ENCODE assay signal across 25 cellular contexts in the genomic region with DNA sequence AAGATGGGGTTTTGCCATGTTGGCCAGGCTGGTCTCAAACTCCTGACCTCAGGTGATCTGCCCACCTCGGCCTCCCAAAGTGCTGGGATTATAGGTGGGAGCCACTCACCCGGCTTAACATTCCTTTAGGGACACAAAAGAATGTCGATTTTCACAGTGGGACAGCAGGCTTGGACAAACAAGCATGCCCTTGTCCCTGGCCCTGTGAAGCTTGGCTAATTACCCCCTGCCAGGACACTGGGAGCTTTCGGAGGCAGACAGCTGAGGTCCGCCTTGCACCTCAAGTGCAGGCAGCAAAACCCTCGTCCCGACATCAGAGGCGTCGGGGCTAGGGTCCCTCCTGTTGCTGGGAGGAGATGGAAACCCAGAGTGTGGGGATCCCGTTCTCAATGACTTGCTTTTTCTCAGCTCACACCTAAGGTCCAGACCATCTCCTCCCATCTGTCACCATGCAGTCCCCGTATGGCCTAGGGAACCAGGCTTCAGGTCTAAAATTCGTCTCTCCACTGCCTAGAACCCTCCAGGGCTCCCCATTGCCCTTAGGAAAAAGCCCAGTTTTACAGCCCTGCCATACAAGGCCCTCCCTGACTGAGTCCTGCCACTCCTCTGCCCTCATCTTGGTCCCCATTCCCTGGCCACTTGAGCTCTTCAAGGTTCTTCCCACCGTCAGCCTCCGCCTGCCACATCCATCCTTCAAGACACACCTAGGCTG. TPM values are rescaled to one million over a fixed set of nuclear protein-coding genes. Genes with fewer than 3 reads are reported as not detected.
DNase-seq lines count a peak whose midpoint lies in the region; ATAC-seq, FAIRE-seq and TF ChIP-seq lines count a peak whose summit lies in the region.
"Had no signal": no experiment of that assay in that cellular context is flagged by ENCODE, and none has a peak within 500 bp of the region (broad histone marks: within the 10 kb centered on the region; RNA-seq: fewer than 3 reads in every experiment).

No MANE protein-coding gene starts in this region.

- TF ChIP-seq RAD21 in H1 (IDR thresholded peaks at IDR 0.05 in 1 of 2, conservative IDR thresholded peaks at IDR 0.05 in 1 of 2; ENCODE audit: low read depth in 2 of 2, low read length in 2 of 2): no peak

- DNase-seq in GM23338 (ENCODE audit: low spot score) (peak; percentile 68), NCI-H146 (lab: John Stamatoyannopoulos, UW) (peak; percentile 75), H1 (ENCODE audit: low read depth in 1 of 2, low spot score in 2 of 2) (no peak), progenitor cell of endocrine pancreas (ENCODE audit: low spot score, unreplicated experiment) (no peak), SW480 (ENCODE audit: low spot score) (no peak), DMS114 treated with DMSO at 0.1 percent for 48 hours (lab: John Stamatoyannopoulos, UW; ENCODE audit: unreplicated experiment) (no peak), UCSD-AML1 (lab: John Stamatoyannopoulos, UW; ENCODE audit: unreplicated experiment) (no peak)
- DNase-seq: activated CD4-positive, alpha-beta T cell treated with anti-CD3 and anti-CD28 coated beads for 1 hour; activated gamma-delta T cell treated with Interleukin-2 at 50 U/mL for 16 hours; activated T-cell treated with anti-CD3 and anti-CD28 coated beads, Interleukin-2, amount 50 U/mL, for 1 hour; dermis blood vessel endothelial cell; GDM1; KG1; left colon; MV-4-11; naive thymus-derived CD8-positive, alpha-beta T cell; NCI-H187; NCI-H345; PC-3; SHP77; testis had no signal

- peaks cover 12% of the 10 kb centered on the region for H3K27me3 Mint-ChIP-seq in GM23338 (ENCODE audit: insufficient read depth, low read depth, poor library complexity)
- peaks cover 25% of the 10 kb centered on the region for H3K27me3 Mint-ChIP-seq in progenitor cell of endocrine pancreas

- peak overlapping the region; percentile 95; the same call in 1 of the 2 replicates for H2BK20ac ChIP-seq in H1 (ENCODE audit: low read length)

- H3K36me3 ChIP-seq in GM23338 (ENCODE audit: insufficient read depth) (no peaks in the 10 kb centered on the region), H1 (ENCODE audit: control insufficient read depth in 2 of 4, insufficient read depth in 4 of 4, low read length in 3 of 4) (no peaks in the 10 kb centered on the region)
- H3K36me3 ChIP-seq: prostate gland had no signal

- H2BK5ac ChIP-seq in H1 (ENCODE audit: low read depth, low read length): peak overlapping the region; percentile 75; the same call in 1 of the 2 replicates

- no peak overlapping the region for H2BK120ac ChIP-seq in H1 (replicated peaks; ENCODE audit: low read depth, low read length)

- ATAC-seq in GM23338: peak; percentile 58
- no peak for ATAC-seq in GM18870 (IDR thresholded peaks at IDR 0.05; ENCODE audit: unreplicated experiment)
- ATAC-seq: left colon; naive thymus-derived CD8-positive, alpha-beta T cell; PC-3 had no signal

- H3K4me1 ChIP-seq in GM23338 (ENCODE audit: insufficient read depth) (peaks cover 16% of the 10 kb centered on the region), H1 (replicated peaks in 1 of 4; ENCODE audit: control insufficient read depth in 3 of 4, insufficient read depth in 4 of 4, low read length in 3 of 4) (peaks cover 4 to 28% (median 10%) of the 10 kb centered on the region in 4 experiments)
- H3K4me1 ChIP-seq: prostate gland had no signal

- H3K79me2 ChIP-seq in GM23338 (replicated peaks; ENCODE audit: insufficient read depth): no peaks in the 10 kb centered on the region
- H3K79me2 ChIP-seq in H1 (ENCODE audit: control insufficient read depth in 1 of 2, insufficient read depth in 2 of 2, low read length in 2 of 2): no peaks in the 10 kb centered on the region

- POLR2A ChIA-PET in H1 (lab: Charles Lee; ENCODE audit: partially characterized antibody): interaction anchor here (0.7 to 4.4 kb wide), 6 partner anchors 8 to 107 kb away, joined by 3 to 32 read pairs (median 3); no protein-coding TSS in a partner anchor

- H3K9me3 Mint-ChIP-seq in GM23338 (no peaks in the 10 kb centered on the region), progenitor cell of endocrine pancreas (ENCODE audit: low read depth) (no peaks in the 10 kb centered on the region)
- H3K9me3 Mint-ChIP-seq: CD14-positive monocyte; mesothelial cell of epicardium; naive thymus-derived CD8-positive, alpha-beta T cell had no signal

- peak overlapping the region; percentile 72; the same call in 1 of the 2 replicates for H2BK15ac ChIP-seq in H1 (ENCODE audit: low read length)

- no peaks in the 10 kb centered on the region for H3K9me2 ChIP-seq in GM23338 (ENCODE audit: insufficient read depth)

- H4K91ac ChIP-seq in H1 (replicated peaks; ENCODE audit: insufficient read length, low read length): peak overlapping the region; percentile 50

- peak overlapping the region; percentile 54 for H4K8ac ChIP-seq in H1 (ENCODE audit: extremely low read depth, insufficient read depth, low read length)

- no peak overlapping the region for H3K56ac ChIP-seq in H1 (replicated peaks; ENCODE audit: insufficient read length, low read depth, low read length)

- no peak overlapping the region for H3K9ac ChIP-seq in H1 (replicated peaks in 1 of 4; ENCODE audit: extremely low read depth in 1 of 4, low read depth in 3 of 4, low read length in 3 of 4)

- H4K5ac ChIP-seq in H1 (ENCODE audit: insufficient read length, low read depth, low read length): peak overlapping the region; percentile 40

- peak overlapping the region; percentile 48; the same call in 1 of the 2 replicates for H3K18ac ChIP-seq in H1 (ENCODE audit: extremely low read depth, low read length)

- H3K23ac ChIP-seq in H1 (ENCODE audit: insufficient read length): no peak overlapping the region

- H3K27ac ChIP-seq in GM23338 (ENCODE audit: low read depth): no peak overlapping the region
- H3K27ac ChIP-seq in H1 (ENCODE audit: low read depth, low read length): no peak overlapping the region
- H3K27ac ChIP-seq: prostate gland, testis had no signal

- TF ChIP-seq CTCF in GM23338 (conservative IDR thresholded peaks at IDR 0.05; ENCODE audit: low read depth in 2 of 2) (no peak), H1 (IDR thresholded peaks at IDR 0.05; ENCODE audit: control extremely low read depth in 1 of 3, insufficient read depth in 1 of 3, low read depth in 1 of 3, low read length in 3 of 3) (no peak), progenitor cell of endocrine pancreas (IDR thresholded peaks at IDR 0.05; ENCODE audit: unreplicated experiment) (no peak)

- CTCF ChIA-PET in H1 (lab: Charles Lee; ENCODE audit: partially characterized antibody): interaction anchor here (0.7 to 6.4 kb wide), 10 partner anchors 8 to 381 kb away, joined by 3 to 47 read pairs (median 4); no protein-coding TSS in a partner anchor

- no peaks in the 10 kb centered on the region for H3K27me3 ChIP-seq in GM23338 (ENCODE audit: insufficient read depth)
- no peaks in the 10 kb centered on the region for H3K27me3 ChIP-seq in H1 (replicated peaks in 1 of 4; ENCODE audit: control insufficient read depth in 3 of 4, extremely low read depth in 1 of 4, insufficient read depth in 3 of 4, low read length in 3 of 4)
- H3K27me3 ChIP-seq: testis had no signal

- H3K4me1 Mint-ChIP-seq in GM23338 (peaks cover 35% of the 10 kb centered on the region), progenitor cell of endocrine pancreas (ENCODE audit: low read depth) (peaks cover 9% of the 10 kb centered on the region)

- H2BK12ac ChIP-seq in H1 (ENCODE audit: low read depth, low read length): peak overlapping the region; percentile 90; the same call in 1 of the 2 replicates

- H3K23me2 ChIP-seq in H1 (ENCODE audit: low read depth, low read length): peaks cover 2% of the 10 kb centered on the region; the same call in 1 of the 2 replicates

- 67% methylated on average over 14 of the region's 14 CpGs; no CpG with 5 or more reads in 1 of the 2 experiments for WGBS in H1 (ENCODE audit: extremely low coverage in 1 of 2, insufficient coverage in 1 of 2, insufficient read length in 1 of 2, insufficient replicate concordance in 2 of 2, low coverage in 1 of 2, low lambda C conversion rate in 2 of 2, missing lambda C conversion rate in 1 of 2), 2 experiments

- TF ChIP-seq POLR2A in H1 (IDR thresholded peaks at IDR 0.05; ENCODE audit: control extremely low read depth in 1 of 2, low read depth in 2 of 2, low read length in 2 of 2): no peak

- no peaks in the 10 kb centered on the region for H3K79me1 ChIP-seq in H1 (ENCODE audit: low read depth, low read length)

- H3K9me3 ChIP-seq in H1 (ENCODE audit: insufficient read depth in 2 of 2, low read depth in 1 of 2, low read length in 1 of 2): no peaks in the 10 kb centered on the region
- H3K9me3 ChIP-seq: prostate gland, testis had no signal

- H2AFZ ChIP-seq in GM23338 (no peak overlapping the region), H1 (ENCODE audit: low read length) (no peak overlapping the region)

- H3F3A ChIP-seq in GM23338 (replicated peaks; ENCODE audit: low read depth): peaks cover 7% of the 10 kb centered on the region; the same call in 1 of the 2 replicates

- FAIRE-seq in H1 (lab: Jason Lieb, UNC): no peak

- no peak overlapping the region for H3K4me3 ChIP-seq in GM23338
- H3K4me3 ChIP-seq in H1 (ENCODE audit: extremely low read depth in 1 of 4, insufficient read depth in 2 of 4, low read depth in 3 of 4, low read length in 4 of 4): no peak overlapping the region
- H3K4me3 ChIP-seq: prostate gland, testis had no signal

- H3K27ac Mint-ChIP-seq in GM23338: no peak overlapping the region
- H3K27ac Mint-ChIP-seq in progenitor cell of endocrine pancreas: peak overlapping the region; percentile 45
- H3K27ac Mint-ChIP-seq: mesothelial cell of epicardium; naive thymus-derived CD8-positive, alpha-beta T cell had no signal

- TF ChIP-seq EP300 in H1 (IDR thresholded peaks at IDR 0.05; ENCODE audit: borderline replicate concordance in 1 of 2, low read depth in 2 of 2, low read length in 2 of 2): no peak

- H2AK5ac ChIP-seq in H1 (ENCODE audit: low read depth, low read length): peak overlapping the region; percentile 54; the same call in 1 of the 2 replicates

- no peak overlapping the region for H3K4me2 ChIP-seq in GM23338
- H3K4me2 ChIP-seq in H1 (ENCODE audit: insufficient read depth in 1 of 2, low read depth in 2 of 2, low read length in 2 of 2): 0 out of 4 replicates have a peak overlapping the region, but pooled peaks of 1 of the 2 experiments have one; percentile 6

- no peak overlapping the region for H3K14ac ChIP-seq in H1 (ENCODE audit: insufficient read length)

- H3K36me3 Mint-ChIP-seq in GM23338 (ENCODE audit: low read depth): no peaks in the 10 kb centered on the region
- H3K36me3 Mint-ChIP-seq in progenitor cell of endocrine pancreas (ENCODE audit: insufficient read depth): no peaks in the 10 kb centered on the region
- H3K36me3 Mint-ChIP-seq: CD14-positive monocyte, mesothelial cell of epicardium had no signal

- no peaks in the 10 kb centered on the region for H4K20me1 ChIP-seq in GM23338 (replicated peaks; ENCODE audit: insufficient read depth)
- no peaks in the 10 kb centered on the region for H4K20me1 ChIP-seq in H1 (replicated peaks in 1 of 2; ENCODE audit: control insufficient read depth in 1 of 2, insufficient read depth in 2 of 2, low read length in 2 of 2)

- H3K4me3 Mint-ChIP-seq in GM23338: no peak overlapping the region
- H3K4me3 Mint-ChIP-seq in progenitor cell of endocrine pancreas (ENCODE audit: low read depth): no peak overlapping the region
- H3K4me3 Mint-ChIP-seq: CD14-positive monocyte; mesothelial cell of epicardium; naive thymus-derived CD8-positive, alpha-beta T cell had no signal

- H3K4ac ChIP-seq in H1 (replicated peaks; ENCODE audit: insufficient read length, low read depth, low read length): peak overlapping the region; percentile 89

RNA-seq across cellular contexts. Expression of a gene that starts 6.3 kb away (rescaled TPM):
- 45.2 and 51.9 TPM in 2 replicates for total RNA-seq in GM23338 (2014; rRNA removed; shearing (Covaris generic))
- polyA plus RNA-seq in GM23338 (2016; fragmentation: Nextera tagmentation; extraction: Ambion mirVana) (7.2 and 8.1 TPM in 2 replicates), H1 (2011; rRNA removed) (8.3 and 13.3 TPM in 2 replicates)
- total RNA-seq in H1 (2021; fragmentation: NEBNext Ultra II Directional; extraction: Animal tissue kit (Norgen Biotek cat#: 25700)): 39.8 and 41.5 TPM in 2 replicates
- polyA plus RNA-seq in H1 (2011; cell fraction: cytosol; rRNA removed): 11.5 TPM
- 16.9 TPM for polyA plus RNA-seq in H1 (2011; cell fraction: nucleus; rRNA removed)
- polyA plus RNA-seq in H1 (2012, experiment 1 of 2): 20.3 to 37.3 TPM (median 30.6 TPM) in 4 replicates
- 19.9 TPM for polyA plus RNA-seq in H1 (2012, experiment 2 of 2)
- polyA plus RNA-seq in H1 (2013, experiment 1 of 2): 21.5 TPM
- polyA plus RNA-seq in H1 (2013, experiment 2 of 2): 22.1 TPM
- polyA minus RNA-seq in H1 (2011; rRNA and poly(A)+ RNA removed): 12.5 and 16.1 TPM in 2 replicates
- polyA minus RNA-seq in H1 (2011; cell fraction: cytosol; rRNA and poly(A)+ RNA removed): 21.2 TPM
- 16.3 TPM for polyA minus RNA-seq in H1 (2011; cell fraction: nucleus; rRNA and poly(A)+ RNA removed)
- 39.9 and 42.0 TPM in 2 replicates for total RNA-seq in progenitor cell of endocrine pancreas

RNA-seq across cellular contexts. Expression of a gene that starts 28.7 kb away (rescaled TPM):
- 62.4 and 75.2 TPM in 2 replicates for total RNA-seq in GM23338 (2014; rRNA removed; shearing (Covaris generic))
- polyA plus RNA-seq in GM23338 (2016; fragmentation: Nextera tagmentation; extraction: Ambion mirVana) (55.3 and 56.4 TPM in 2 replicates), H1 (2011; rRNA removed) (40.8 and 52.9 TPM in 2 replicates)
- 85.4 and 90.5 TPM in 2 replicates for total RNA-seq in H1 (2021; fragmentation: NEBNext Ultra II Directional; extraction: Animal tissue kit (Norgen Biotek cat#: 25700))
- polyA plus RNA-seq in H1 (2011; cell fraction: cytosol; rRNA removed): 67.0 TPM
- polyA plus RNA-seq in H1 (2011; cell fraction: nucleus; rRNA removed): 43.8 TPM
- polyA plus RNA-seq in H1 (2012, experiment 1 of 2): 77.2 to 107 TPM (median 93.2 TPM) in 4 replicates
- 90.7 TPM for polyA plus RNA-seq in H1 (2012, experiment 2 of 2)
- 49.5 TPM for polyA plus RNA-seq in H1 (2013, experiment 1 of 2)
- 51.4 TPM for polyA plus RNA-seq in H1 (2013, experiment 2 of 2)
- polyA minus RNA-seq in H1 (2011; rRNA and poly(A)+ RNA removed): 98.1 and 103 TPM in 2 replicates
- 54.5 TPM for polyA minus RNA-seq in H1 (2011; cell fraction: cytosol; rRNA and poly(A)+ RNA removed)
- 37.1 TPM for polyA minus RNA-seq in H1 (2011; cell fraction: nucleus; rRNA and poly(A)+ RNA removed)
- 37.0 and 42.1 TPM in 2 replicates for total RNA-seq in progenitor cell of endocrine pancreas

Comparison
In these comparisons a context has a peak if more than half of its experiments do, and no peak if none do; other contexts are left out.
1. DNase-seq: peak in GM23338 (single experiment) and NCI-H146 (single experiment); none in H1 (0 of 2), progenitor cell of endocrine pancreas (single experiment), SW480 (single experiment), DMS114 treated with DMSO at 0.1 percent for 48 hours (single experiment) and UCSD-AML1 (single experiment).